In genomic region chr6:63516186-63516944, GRCh38 we compare ENCODE assay signal across 1 cellular context.
TF ChIP-seq lines count a peak whose summit lies in the region.

No MANE protein-coding gene starts in this region.

TF ChIP-seq in HepG2, 621 proteins besides CTCF, POLR2A, EP300 and RAD21 (continued from another document and continues in another):
- peak; percentile 81; the same call in 1 of the 2 replicates for TF ChIP-seq STAT6 (CRISPR knock-in tag; IDR thresholded peaks at IDR 0.05; ENCODE audit: borderline replicate concordance)
- TF ChIP-seq ZMYM2 (CRISPR knock-in tag; IDR thresholded peaks at IDR 0.05), result peak; percentile 15; the same call in 1 of the 2 replicates
- TF ChIP-seq SOX6 (IDR thresholded peaks at IDR 0.05), result no peak
- TF ChIP-seq SOX6 (CRISPR knock-in tag; IDR thresholded peaks at IDR 0.05), result peak; percentile 99
- TF ChIP-seq RBM39 (IDR thresholded peaks at IDR 0.05; ENCODE audit: low read depth, low read length, poor library complexity, severe bottlenecking), result no peak
- peak; percentile 87 for TF ChIP-seq TCF7L2 (IDR thresholded peaks at IDR 0.05; ENCODE audit: low read depth, low read length)
- TF ChIP-seq GRHL1 (CRISPR knock-in tag; conservative IDR thresholded peaks at IDR 0.05), result no peak
- peak; percentile 64; the same call in 1 of the 2 replicates for TF ChIP-seq HOXD1 (CRISPR knock-in tag; IDR thresholded peaks at IDR 0.05)
- peak; percentile 89 for TF ChIP-seq KAT8 (CRISPR knock-in tag; IDR thresholded peaks at IDR 0.05)
- peak; percentile 47; the same call in 1 of the 2 replicates for TF ChIP-seq ATF2 (CRISPR knock-in tag; IDR thresholded peaks at IDR 0.05)
- peak; percentile 82 for TF ChIP-seq LCORL (IDR thresholded peaks at IDR 0.05)
- TF ChIP-seq LCORL (CRISPR knock-in tag; IDR thresholded peaks at IDR 0.05), result peak; percentile 28; the same call in 1 of the 2 replicates
- no peak for TF ChIP-seq ZNF598 (CRISPR knock-in tag; IDR thresholded peaks at IDR 0.05; ENCODE audit: borderline replicate concordance)
- TF ChIP-seq TARDBP (CRISPR knock-in tag; IDR thresholded peaks at IDR 0.05), result peak; percentile 64; the same call in 1 of the 2 replicates
- TF ChIP-seq NFATC3 (CRISPR knock-in tag; IDR thresholded peaks at IDR 0.05), result peak; percentile 95; the same call in 1 of the 2 replicates
- TF ChIP-seq ZNF574 (CRISPR knock-in tag; IDR thresholded peaks at IDR 0.05), result 0 out of 2 replicates have a peak, but pooled peaks have one; percentile 26
- no peak for TF ChIP-seq SP1 (IDR thresholded peaks at IDR 0.05)
- TF ChIP-seq SP1 (CRISPR knock-in tag; IDR thresholded peaks at IDR 0.05), result no peak
- TF ChIP-seq CHD2 (IDR thresholded peaks at IDR 0.05; ENCODE audit: low read depth, low read length), result no peak
- TF ChIP-seq HNF4G (IDR thresholded peaks at IDR 0.05; ENCODE audit: borderline replicate concordance, low read depth, low read length), result peak; percentile 97
- TF ChIP-seq HNF4G (CRISPR knock-in tag; IDR thresholded peaks at IDR 0.05; ENCODE audit: borderline replicate concordance, low read depth), result no peak
- TF ChIP-seq XBP1 (CRISPR knock-in tag; IDR thresholded peaks at IDR 0.05), result no peak
- TF ChIP-seq MBD4 (IDR thresholded peaks at IDR 0.05; ENCODE audit: borderline replicate concordance, low read length), result peak; percentile 82
- no peak for TF ChIP-seq ZFY (CRISPR knock-in tag; IDR thresholded peaks at IDR 0.05)
- TF ChIP-seq ZBTB40 (IDR thresholded peaks at IDR 0.05), result no peak
- TF ChIP-seq ZBTB40 (CRISPR knock-in tag; IDR thresholded peaks at IDR 0.05), result peak; percentile 72; the same call in 1 of the 2 replicates
- no peak for TF ChIP-seq ZNF891 (CRISPR knock-in tag; IDR thresholded peaks at IDR 0.05)
- TF ChIP-seq ZNF292 (CRISPR knock-in tag; IDR thresholded peaks at IDR 0.05; ENCODE audit: borderline replicate concordance, low read depth), result peak; percentile 44; the same call in 1 of the 2 replicates
- no peak for TF ChIP-seq ZNF235 (CRISPR knock-in tag; IDR thresholded peaks at IDR 0.05; ENCODE audit: borderline replicate concordance)
- TF ChIP-seq AHR (CRISPR knock-in tag; IDR thresholded peaks at IDR 0.05), result no peak
- TF ChIP-seq ZNF484 (CRISPR knock-in tag; IDR thresholded peaks at IDR 0.05; ENCODE audit: borderline replicate concordance, low read depth), result no peak
- TF ChIP-seq PATZ1 (CRISPR knock-in tag; IDR thresholded peaks at IDR 0.05), result peak; percentile 51
- no peak for TF ChIP-seq ZNF550 (CRISPR knock-in tag; IDR thresholded peaks at IDR 0.05; ENCODE audit: borderline replicate concordance)
- TF ChIP-seq ZNF879 (CRISPR knock-in tag; IDR thresholded peaks at IDR 0.05), result no peak
- TF ChIP-seq CREB3 (CRISPR knock-in tag; IDR thresholded peaks at IDR 0.05), result peak; percentile 59; the same call in 1 of the 2 replicates
- TF ChIP-seq ZBTB43 (CRISPR knock-in tag; conservative IDR thresholded peaks at IDR 0.05), result peak; percentile 90
- TF ChIP-seq ARNT2 (CRISPR knock-in tag; IDR thresholded peaks at IDR 0.05; ENCODE audit: low read depth), result no peak
